ENCODE assay signal across 27 cellular contexts in the genomic region with DNA sequence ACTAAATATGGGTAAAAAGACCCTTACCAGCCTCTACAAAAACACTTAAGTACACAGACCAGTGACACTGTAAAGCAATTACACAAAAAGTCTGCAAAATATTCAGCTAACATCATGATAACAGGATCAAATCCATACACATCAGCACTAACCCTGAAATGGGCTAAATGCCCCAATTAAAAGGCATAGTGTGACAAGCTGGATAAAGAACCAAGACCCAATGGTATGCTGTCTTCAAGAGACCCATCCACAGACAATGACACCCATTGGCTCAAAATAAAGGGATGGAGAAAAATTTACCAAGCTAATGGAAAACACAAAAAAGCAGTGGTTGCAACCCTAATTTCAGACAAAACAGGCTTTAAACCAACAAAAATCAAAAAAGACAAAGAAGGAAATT.
DNase-seq lines count a peak whose midpoint lies in the region; ATAC-seq and TF ChIP-seq lines count a peak whose summit lies in the region.
"Had no signal": no experiment of that assay in that cellular context is flagged by ENCODE, and none has a peak within 500 bp of the region (broad histone marks: within the 10 kb centered on the region; RNA-seq: fewer than 3 reads in every experiment).

No MANE protein-coding gene starts in this region.

- CTCF ChIA-PET in HEK293 (lab: Yijun Ruan, JAX): interaction anchor here (0.6 kb wide), 1 partner anchor 12 kb away, joined by 3 read pairs; no protein-coding TSS in a partner anchor

- TF ChIP-seq CTCF in HEK293 (tag by site-specific recombination; IDR thresholded peaks at IDR 0.05): no peak
- TF ChIP-seq CTCF in left lung (IDR thresholded peaks at IDR 0.05): no peak

- no peak overlapping the region for H3K27ac ChIP-seq in HEK293 (ENCODE audit: extremely low read depth, low read depth, low read length)
- no peak overlapping the region for H3K27ac ChIP-seq in left lung
- H3K27ac ChIP-seq: 22Rv1; A549; BLaER1; BLaER1 treated with 17β-estradiol and CSF1 and Interleukin-3, amounts not matched to agents 10 nM and 100 nM; C4-2B had no signal

- no peaks in the 10 kb centered on the region for H3K27me3 ChIP-seq in left lung
- H3K27me3 ChIP-seq: BE2C; BLaER1; BLaER1 treated with 17β-estradiol and CSF1 and Interleukin-3, amounts not matched to agents 10 nM and 100 nM had no signal

- intact Hi-C loops in left lung (cut with DNase I): no loop called here

- no peak for ATAC-seq in left lung
- ATAC-seq: A549; CD8-positive, alpha-beta T cell had no signal

- no peaks in the 10 kb centered on the region for H3K36me3 ChIP-seq in HEK293 (ENCODE audit: control insufficient read depth in 2 of 2, insufficient read depth in 1 of 2, low read length in 2 of 2)
- no peaks in the 10 kb centered on the region for H3K36me3 ChIP-seq in left lung
- H3K36me3 ChIP-seq: BE2C; BLaER1; BLaER1 treated with 17β-estradiol and CSF1 and Interleukin-3, amounts not matched to agents 10 nM and 100 nM had no signal

- no peak for DNase-seq in left lung
- DNase-seq: 8988T; ACHN; AML-193; BE2C; C1 segment of cervical spinal cord; Caco-2; Calu3; CD4-positive, alpha-beta memory T cell; CD4-positive, alpha-beta T cell; CD4-positive, CD25-positive, alpha-beta regulatory T cell; CD8-positive, alpha-beta memory T cell; CD8-positive, alpha-beta T cell; COR-L47; DMS 273 treated with DMSO at 0.1 percent for 48 hours; DMS153; DMS53; DMS79; DMS79 treated with DMSO at 0.1 percent for 48 hours; DND-41; EL had no signal

- H3K4me3 ChIP-seq in HEK293 (ENCODE audit: low read depth, low read length): no peak overlapping the region
- H3K4me3 ChIP-seq in left lung: no peak overlapping the region
- H3K4me3 ChIP-seq: A549; BLaER1; BLaER1 treated with 17β-estradiol and CSF1 and Interleukin-3, amounts not matched to agents 10 nM and 100 nM had no signal

- H3K4me1 ChIP-seq in HEK293 (ENCODE audit: control insufficient read depth, insufficient read depth, low read length) (no peaks in the 10 kb centered on the region), left lung (no peaks in the 10 kb centered on the region)
- H3K4me1 ChIP-seq: A549; BE2C; BLaER1; BLaER1 treated with 17β-estradiol and CSF1 and Interleukin-3, amounts not matched to agents 10 nM and 100 nM; Caco-2 had no signal

- POLR2A ChIA-PET in HEK293 (lab: Yijun Ruan, JAX): no interaction called here

- no peaks in the 10 kb centered on the region; the same call in 1 of the 2 replicates for H3K9me3 ChIP-seq in HEK293 (ENCODE audit: control insufficient read depth, insufficient read depth, low read depth, low read length)
- peaks cover 0 to 26% of the 10 kb centered on the region in 2 donors for H3K9me3 ChIP-seq in left lung
- H3K9me3 ChIP-seq: A549, BE2C, Caco-2 had no signal

TF ChIP-seq in HEK293, 187 proteins besides CTCF, POLR2A, EP300 and RAD21:
- TF ChIP-seq SETDB1 (IDR thresholded peaks at IDR 0.05; ENCODE audit: insufficient read length, low read length) (peak; percentile 92), PATZ1 (tag by site-specific recombination; IDR thresholded peaks at IDR 0.05) (no peak), OVOL3 (tag by site-specific recombination; IDR thresholded peaks at IDR 0.05) (no peak), TRIM28 (IDR thresholded peaks at IDR 0.05; ENCODE audit: borderline replicate concordance, low read length) (peak; percentile 56; the same call in 1 of the 2 replicates), ZNF529 (tag by site-specific recombination; IDR thresholded peaks at IDR 0.05; ENCODE audit: insufficient replicate concordance) (peak; percentile 55), ZNF843 (tag by site-specific recombination; IDR thresholded peaks at IDR 0.05) (no peak)
- TF ChIP-seq, protein P1, sequence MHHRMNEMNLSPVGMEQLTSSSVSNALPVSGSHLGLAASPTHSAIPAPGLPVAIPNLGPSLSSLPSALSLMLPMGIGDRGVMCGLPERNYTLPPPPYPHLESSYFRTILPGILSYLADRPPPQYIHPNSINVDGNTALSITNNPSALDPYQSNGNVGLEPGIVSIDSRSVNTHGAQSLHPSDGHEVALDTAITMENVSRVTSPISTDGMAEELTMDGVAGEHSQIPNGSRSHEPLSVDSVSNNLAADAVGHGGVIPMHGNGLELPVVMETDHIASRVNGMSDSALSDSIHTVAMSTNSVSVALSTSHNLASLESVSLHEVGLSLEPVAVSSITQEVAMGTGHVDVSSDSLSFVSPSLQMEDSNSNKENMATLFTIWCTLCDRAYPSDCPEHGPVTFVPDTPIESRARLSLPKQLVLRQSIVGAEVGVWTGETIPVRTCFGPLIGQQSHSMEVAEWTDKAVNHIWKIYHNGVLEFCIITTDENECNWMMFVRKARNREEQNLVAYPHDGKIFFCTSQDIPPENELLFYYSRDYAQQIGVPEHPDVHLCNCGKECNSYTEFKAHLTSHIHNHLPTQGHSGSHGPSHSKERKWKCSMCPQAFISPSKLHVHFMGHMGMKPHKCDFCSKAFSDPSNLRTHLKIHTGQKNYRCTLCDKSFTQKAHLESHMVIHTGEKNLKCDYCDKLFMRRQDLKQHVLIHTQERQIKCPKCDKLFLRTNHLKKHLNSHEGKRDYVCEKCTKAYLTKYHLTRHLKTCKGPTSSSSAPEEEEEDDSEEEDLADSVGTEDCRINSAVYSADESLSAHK (tag by site-specific recombination; IDR thresholded peaks at IDR 0.05): no peak
